In the genomic region with DNA sequence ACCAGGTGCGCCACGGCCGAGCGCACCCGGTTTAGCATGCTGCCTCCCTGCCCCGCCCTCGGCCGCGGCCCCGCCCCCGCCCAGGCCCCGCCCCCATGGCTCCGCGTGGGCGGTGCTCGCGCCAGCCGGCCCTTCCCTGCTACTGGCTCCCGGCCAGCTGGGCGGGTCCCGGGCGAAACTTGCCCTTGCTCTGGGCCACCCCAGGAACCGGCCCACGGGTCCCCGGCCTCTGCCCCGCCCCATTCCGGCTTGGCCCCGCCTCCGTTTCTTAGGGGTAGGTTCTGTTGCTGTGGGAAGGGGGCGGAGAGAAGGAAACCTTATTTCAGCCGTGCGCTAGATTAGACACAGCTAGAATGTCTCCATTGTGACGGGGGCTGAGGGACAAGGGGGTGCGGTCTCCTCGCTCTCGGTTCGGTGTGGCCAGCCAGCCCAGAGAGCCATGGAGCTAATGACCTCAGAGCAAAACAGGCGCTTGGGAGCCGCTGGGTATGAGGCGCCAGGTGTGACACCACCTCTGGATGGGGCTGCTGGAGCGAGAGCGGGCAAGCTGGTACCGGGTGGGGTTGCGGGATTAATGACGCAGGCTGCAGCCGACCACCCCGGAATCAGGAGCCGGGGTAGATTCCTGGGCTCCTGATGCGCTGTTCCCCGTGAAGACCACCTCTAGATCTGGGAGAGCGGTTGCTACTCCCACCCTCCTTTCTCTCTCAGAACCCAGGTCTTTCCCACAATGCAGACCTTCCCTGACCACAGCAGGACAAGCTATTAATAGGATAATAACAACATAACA, we compare ENCODE assay signal across 8 cellular contexts. TPM values are rescaled to one million over a fixed set of nuclear protein-coding genes. Genes with fewer than 3 reads are reported as not detected.
DNase-seq lines count a peak whose midpoint lies in the region; FAIRE-seq and TF ChIP-seq lines count a peak whose summit lies in the region.

A gene with protein sequence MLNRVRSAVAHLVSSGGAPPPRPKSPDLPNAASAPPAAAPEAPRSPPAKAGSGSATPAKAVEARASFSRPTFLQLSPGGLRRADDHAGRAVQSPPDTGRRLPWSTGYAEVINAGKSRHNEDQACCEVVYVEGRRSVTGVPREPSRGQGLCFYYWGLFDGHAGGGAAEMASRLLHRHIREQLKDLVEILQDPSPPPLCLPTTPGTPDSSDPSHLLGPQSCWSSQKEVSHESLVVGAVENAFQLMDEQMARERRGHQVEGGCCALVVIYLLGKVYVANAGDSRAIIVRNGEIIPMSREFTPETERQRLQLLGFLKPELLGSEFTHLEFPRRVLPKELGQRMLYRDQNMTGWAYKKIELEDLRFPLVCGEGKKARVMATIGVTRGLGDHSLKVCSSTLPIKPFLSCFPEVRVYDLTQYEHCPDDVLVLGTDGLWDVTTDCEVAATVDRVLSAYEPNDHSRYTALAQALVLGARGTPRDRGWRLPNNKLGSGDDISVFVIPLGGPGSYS (minus strand): TSS at position 69 of the 790 bp plus-strand sequence. CDS start 31 bp downstream, at position 38.

- H3K9ac ChIP-seq in Karpas-422 (ENCODE audit: low read length): peak within 1 kb of the TSS; percentile 68

- intact Hi-C loops in stomach (cut with DNase I; ENCODE audit: low total_unique reads): loop anchor here (5.0 to 10.0 kb wide), 2 partner anchors 87 to 329 kb away; no protein-coding TSS in a partner anchor

- no peak for TF ChIP-seq POLR2A in stomach (IDR thresholded peaks at IDR 0.05)

- H3K27ac ChIP-seq in Karpas-422 (ENCODE audit: low read length) (no peak within 1 kb of the TSS), stomach (peak within 1 kb of the TSS; percentile 58 to 81 (median 76))

- no peaks in the 10 kb centered on the region for H3K9me3 ChIP-seq in Karpas-422 (ENCODE audit: low read length)
- no peaks in the 10 kb centered on the region for H3K9me3 ChIP-seq in neuron (ENCODE audit: low read length)
- no peaks in the 10 kb centered on the region for H3K9me3 ChIP-seq in stomach

- peaks cover 3% of the 10 kb centered on the region for H4K20me1 ChIP-seq in Karpas-422 (ENCODE audit: insufficient read depth, low read depth, low read length)

- H3K4me2 ChIP-seq in Karpas-422 (ENCODE audit: low read depth, low read length, poor library complexity, severe bottlenecking): peak within 1 kb of the TSS; percentile 77

- H3K4me3 ChIP-seq in Karpas-422 (ENCODE audit: low read length): peak within 1 kb of the TSS; percentile 68
- H3K4me3 ChIP-seq in neuron (ENCODE audit: low read length): peak within 1 kb of the TSS; percentile 75
- H3K4me3 ChIP-seq in stomach: peak within 1 kb of the TSS; percentile 67 to 86 (median 70)

- H3K9me2 ChIP-seq in Karpas-422 (replicated peaks; ENCODE audit: insufficient read depth, low read length): no peaks in the 10 kb centered on the region

- peak within 1 kb of the TSS; percentile 74; the same call in 1 of the 2 replicates for H2AFZ ChIP-seq in Karpas-422 (ENCODE audit: low read length)
- H2AFZ ChIP-seq in neuron (ENCODE audit: low read depth, low read length): peak within 1 kb of the TSS; percentile 51

- no peak for TF ChIP-seq CTCF in stomach (IDR thresholded peaks at IDR 0.05)

- H3K36me3 ChIP-seq in Karpas-422 (ENCODE audit: insufficient read depth, low read length) (no peaks in the 10 kb centered on the region), neuron (ENCODE audit: insufficient read depth, low read length) (no peaks in the 10 kb centered on the region), stomach (no peaks in the 10 kb centered on the region)

- H3K27me3 ChIP-seq in Karpas-422 (ENCODE audit: low read length) (no peaks in the 10 kb centered on the region), neuron (ENCODE audit: insufficient read depth, low read length) (peaks cover 60% of the 10 kb centered on the region), stomach (peaks cover 0 to 23% (median 0%) of the 10 kb centered on the region in 3 donors)

- H3K4me1 ChIP-seq in Karpas-422 (ENCODE audit: low read length) (peaks cover 28% of the 10 kb centered on the region), neuron (ENCODE audit: insufficient read depth, low read length) (peaks cover 20% of the 10 kb centered on the region), stomach (peaks cover 22 to 43% (median 39%) of the 10 kb centered on the region in 4 donors)

- FAIRE-seq in frontal cortex (lab: Jason Lieb, UNC): no peak

- DNase-seq in ELF-1 (ENCODE audit: low read depth, low spot score): peak; percentile 96
- DNase-seq in GOT3 (lab: John Stamatoyannopoulos, UW): peak; percentile 61
- peak; percentile 99 for DNase-seq in Karpas-422
- DNase-seq in SIG-M5 treated with dmso at 0.1 percent for 504 hours (lab: John Stamatoyannopoulos, UW; ENCODE audit: unreplicated experiment): peak; percentile 89
- DNase-seq in activated gamma-delta T cell treated with Interleukin-2 at 50 U/mL for 16 hours: peak; percentile 97
- peak; percentile 89 to 97 for DNase-seq in frontal cortex (ENCODE audit: low spot score in 2 of 2)
- DNase-seq in stomach: peak; percentile 100

- WGBS in stomach, 5 donors: 0 to 1% (median 0%) methylated on average over 25 to 51 of the region's 51 CpGs

- TF ChIP-seq EP300 in stomach (IDR thresholded peaks at IDR 0.05): no peak

- H3K79me2 ChIP-seq in Karpas-422 (ENCODE audit: low read length): no peaks in the 10 kb centered on the region

RNA-seq across cellular contexts. Expression of the gene that starts here (rescaled TPM):
- total RNA-seq in Karpas-422 (2014; rRNA removed; shearing (Covaris generic); ENCODE audit: low replicate concordance): not detected in 2 replicates
- total RNA-seq in frontal cortex (4.1 TPM), stomach (1 to 10 TPM in 1 of 5 donors, under 1 TPM in 1, not detected in 3; 0.87 to 1.3 TPM)
- 1 to 10 TPM in 1 of 3 donors, under 1 TPM in 1, not detected in 1; 0.50 to 4.0 TPM for polyA plus RNA-seq in stomach

Comparison
In these comparisons a context has a peak if more than half of its experiments do, and no peak if none do; other contexts are left out.
1. Peak in DNase-seq, H3K4me3 ChIP-seq, H3K9ac ChIP-seq and H3K4me2 ChIP-seq in Karpas-422; RNA of the gene not detected or under 1 TPM.